In genomic region chr1:107526524-107527198, GRCh38 we compare ENCODE assay signal across 19 cellular contexts.
"Had no signal": no experiment of that assay in that cellular context is flagged by ENCODE, and none has a peak within 500 bp of the region (broad histone marks: within the 10 kb centered on the region; RNA-seq: fewer than 3 reads in every experiment).

No MANE protein-coding gene starts in this region.

- H3K27me3 ChIP-seq: brain microvascular endothelial cell, esophagus muscularis mucosa, neural progenitor cell, upper lobe of left lung had no signal

- H3K4me1 ChIP-seq: left lung, upper lobe of left lung had no signal

- H3K36me3 ChIP-seq: brain microvascular endothelial cell, esophagus muscularis mucosa, left lung, neural progenitor cell, upper lobe of left lung had no signal

- H3K27ac ChIP-seq: brain microvascular endothelial cell, esophagus muscularis mucosa, left lung, neural progenitor cell, upper lobe of left lung had no signal

- DNase-seq: activated gamma-delta T cell treated with Interleukin-2 at 50 U/mL for 16 hours; activated T-cell treated with anti-CD3 and anti-CD28 coated beads, Interleukin-2, amount 50 U/mL, for 1 hour; aorta; brain microvascular endothelial cell; caudate nucleus; effector memory CD4-positive, alpha-beta T cell; glutamatergic neuron; hippocampal formation; kidney glomerular epithelial cell; left lung; naive thymus-derived CD8-positive, alpha-beta T cell; posterior cingulate gyrus; retina; stimulated activated CD4-positive, alpha-beta T cell treated with anti-CD3 and anti-CD28 coated beads, Interleukin-12 subunit alpha, Interleukin-12 subunit beta, amount 100 ng/mL, for 4 hours; stimulated activated CD4-positive, alpha-beta T cell treated with anti-CD3 and anti-CD28 coated beads, Interleukin-4, amount 100 ng/mL, for 4 hours; stimulated activated naive CD8-positive, alpha-beta T cell treated with anti-CD3 and anti-CD28 coated beads, Interleukin-15, Interleukin-2, amounts not matched to agents 100 U/mL and 50 U/mL, for 24 hours; upper lobe of left lung had no signal

- ATAC-seq: left lung; naive thymus-derived CD8-positive, alpha-beta T cell; stimulated activated naive CD8-positive, alpha-beta T cell treated with anti-CD3 and anti-CD28 coated beads, Interleukin-15, Interleukin-2, amounts not matched to agents 100 U/mL and 50 U/mL, for 24 hours had no signal

- H3K9me3 ChIP-seq: esophagus muscularis mucosa, left lung, upper lobe of left lung had no signal

- H3K4me3 ChIP-seq: esophagus muscularis mucosa, left lung, neural progenitor cell, upper lobe of left lung had no signal
